In the genomic region with DNA sequence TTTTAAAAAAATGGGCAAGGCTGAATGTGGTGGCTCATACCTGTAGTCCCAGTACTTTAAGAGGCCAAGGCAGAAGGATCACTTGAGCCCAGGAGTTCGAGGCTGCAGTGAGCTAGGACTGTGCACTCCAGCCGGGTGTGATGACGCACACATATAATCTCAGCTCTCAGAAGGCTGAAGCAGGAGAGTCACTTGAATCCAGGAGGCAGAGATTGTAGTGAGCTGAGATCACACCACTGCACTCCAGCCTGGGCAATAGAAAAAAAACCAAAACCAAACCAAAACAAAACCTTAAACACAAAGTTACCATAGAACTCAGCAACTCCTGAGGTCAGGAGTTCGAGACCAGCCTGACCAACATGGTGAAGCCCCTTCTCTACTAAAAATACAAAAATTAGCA, we compare ENCODE assay signal across 15 cellular contexts. TPM values are rescaled to one million over a fixed set of nuclear protein-coding genes. Genes with fewer than 3 reads are reported as not detected.
"Had no signal": no experiment of that assay in that cellular context is flagged by ENCODE, and none has a peak within 500 bp of the region (broad histone marks: within the 10 kb centered on the region; RNA-seq: fewer than 3 reads in every experiment).

No MANE protein-coding gene starts in this region.

RNA-seq across cellular contexts. Expression of gene NFILZ, which starts 6.6 kb away (rescaled TPM):
- total RNA-seq: activated CD4-positive, alpha-beta T cell treated with anti-CD3 and anti-CD28 coated beads for 36 hours; activated CD4-positive, alpha-beta T cell treated with anti-CD3 and anti-CD28 coated beads, Interleukin-2, amount 10 ng/mL, durations not matched to agents 7 days and 5 days; activated CD8-positive, alpha-beta T cell treated with anti-CD3 and anti-CD28 coated beads, Interleukin-2, amount 10 ng/mL, durations not matched to agents 7 days and 5 days; activated naive CD8-positive, alpha-beta T cell treated with anti-CD3 and anti-CD28 coated beads, Interleukin-2, amount 10 ng/mL, durations not matched to agents 7 days and 5 days; activated T-helper 2 cell treated with anti-CD3 and anti-CD28 coated beads, Interferon-gamma antibody, Interleukin-2, Interleukin-4, amounts not matched to agents 10 μg/mL and 5 μg/mL and 100 μg/mL, durations not matched to agents 14 hours and 24 hours and 36 hours; ascending aorta; cardiac muscle cell; chondrocyte; OCI-LY7; PC-9; Right ventricle myocardium inferior; T-cell; T-helper 17 cell; WTC11 had no signal
- polyA plus RNA-seq: adipose tissue, cardiac muscle cell had no signal

RNA-seq across cellular contexts. Expression of gene ADAMTS10, which starts 26.6 kb away (rescaled TPM):
- total RNA-seq: OCI-LY7, PC-9 had no signal
